In the genomic region with DNA sequence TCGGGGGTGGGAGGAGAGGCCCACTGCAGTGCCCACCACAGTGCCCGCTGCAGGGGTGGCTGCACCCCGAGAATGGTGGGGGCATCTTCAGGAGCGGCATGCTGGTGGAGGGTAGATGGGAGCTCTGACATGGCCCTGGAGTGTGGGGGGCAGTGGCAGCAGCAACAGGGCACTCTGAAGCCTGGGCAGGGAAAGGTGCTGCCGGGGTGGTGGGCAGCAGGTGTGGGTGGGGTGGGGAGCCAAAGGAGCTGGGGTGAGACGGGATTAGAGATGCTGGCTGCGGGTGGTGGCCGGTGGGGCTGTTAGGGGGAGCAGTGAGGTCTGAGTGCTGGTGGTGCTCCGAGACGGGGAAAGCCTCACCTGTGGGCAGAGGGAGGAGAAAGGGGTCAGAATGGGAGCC, we compare ENCODE assay signal across 30 cellular contexts. TPM values are rescaled to one million over a fixed set of nuclear protein-coding genes. Genes with fewer than 3 reads are reported as not detected.
DNase-seq lines count a peak whose midpoint lies in the region; ATAC-seq and TF ChIP-seq lines count a peak whose summit lies in the region.
"Had no signal": no experiment of that assay in that cellular context is flagged by ENCODE, and none has a peak within 500 bp of the region (broad histone marks: within the 10 kb centered on the region; RNA-seq: fewer than 3 reads in every experiment).

No MANE protein-coding gene starts in this region.

- H2AK5ac ChIP-seq in mesenchymal stem cell (ENCODE audit: low read length, severe bottlenecking): peak overlapping the region; percentile 58

- H3K4me3 Mint-ChIP-seq in Calu3 (ENCODE audit: low read depth, unreplicated experiment) (no peak overlapping the region), T-helper 17 cell (no peak overlapping the region)
- H3K4me3 Mint-ChIP-seq: activated naive CD8-positive, alpha-beta T cell; CD14-positive monocyte; GM23338; HFFc6; IgD-negative memory B cell had no signal

- peaks cover 21% of the 10 kb centered on the region for H3K79me1 ChIP-seq in mesenchymal stem cell (replicated peaks; ENCODE audit: low read length, poor library complexity, severe bottlenecking)

- H2AFZ ChIP-seq in mesenchymal stem cell (ENCODE audit: low read depth, low read length): no peak overlapping the region
- H2AFZ ChIP-seq: GM23338 had no signal

- no peak overlapping the region for H3K4me3 ChIP-seq in left ventricle myocardium inferior
- H3K4me3 ChIP-seq in right cardiac atrium (ENCODE audit: low read length): no peak overlapping the region
- H3K4me3 ChIP-seq in mesenchymal stem cell (ENCODE audit: insufficient read depth in 1 of 2, low read depth in 1 of 2, low read length in 2 of 2): no peak overlapping the region
- no peak overlapping the region for H3K4me3 ChIP-seq in skeletal muscle satellite cell (ENCODE audit: low read length)
- H3K4me3 ChIP-seq: breast epithelium, GM23338 had no signal

- no peak for ATAC-seq in right cardiac atrium
- no peak for ATAC-seq in T-helper 17 cell
- ATAC-seq: GM23338; left ventricle myocardium superior; stimulated activated naive CD8-positive, alpha-beta T cell treated with anti-CD3 and anti-CD28 coated beads, Interleukin-15, Interleukin-2, amounts not matched to agents 100 U/mL and 50 U/mL, for 24 hours had no signal

- H2BK15ac ChIP-seq in mesenchymal stem cell (ENCODE audit: low read depth, poor library complexity, severe bottlenecking): no peak overlapping the region

- H3K36me3 ChIP-seq in left ventricle myocardium inferior (peaks cover 59% of the 10 kb centered on the region), mesenchymal stem cell (ENCODE audit: control insufficient read depth in 1 of 2, insufficient read depth in 2 of 2, low read depth in 1 of 2, low read length in 2 of 2) (peaks cover 43 to 64% of the 10 kb centered on the region in 2 experiments), skeletal muscle satellite cell (ENCODE audit: insufficient read depth, low read length) (peaks cover 42% of the 10 kb centered on the region)
- H3K36me3 ChIP-seq: breast epithelium had no signal

- WGBS in right cardiac atrium: 94% methylated on average over 10 of the region's 10 CpGs
- 98% methylated on average over 10 of the region's 10 CpGs for WGBS in mesenchymal stem cell

- intact Hi-C loops in left ventricle myocardium inferior (cut with micrococcal nuclease): no loop called here
- intact Hi-C loops in right cardiac atrium (cut with DNase I): no loop called here
- intact Hi-C loops in Calu3 (cut with micrococcal nuclease; ENCODE audit: unreplicated experiment): no loop called here

- TF ChIP-seq CTCF in left ventricle myocardium inferior (IDR thresholded peaks at IDR 0.05; ENCODE audit: borderline replicate concordance) (no peak), Calu3 (IDR thresholded peaks at IDR 0.05; ENCODE audit: unreplicated experiment) (no peak)

- peak overlapping the region in 1 of 2 experiments; percentile 2 for H2BK12ac ChIP-seq in mesenchymal stem cell (ENCODE audit: low read length in 2 of 2)

- H3K27me3 Mint-ChIP-seq in Calu3 (ENCODE audit: unreplicated experiment) (no peaks in the 10 kb centered on the region), T-helper 17 cell (no peaks in the 10 kb centered on the region)
- H3K27me3 Mint-ChIP-seq: activated naive CD8-positive, alpha-beta T cell; IgD-negative memory B cell had no signal

- H3K9me3 ChIP-seq in left ventricle myocardium inferior (replicated peaks) (no peaks in the 10 kb centered on the region), right cardiac atrium (ENCODE audit: control insufficient read depth, low read length) (no peaks in the 10 kb centered on the region), mesenchymal stem cell (ENCODE audit: control insufficient read depth, low read length) (no peaks in the 10 kb centered on the region), skeletal muscle satellite cell (replicated peaks; ENCODE audit: low read length) (no peaks in the 10 kb centered on the region), T-helper 17 cell (ENCODE audit: control insufficient read depth, low read length, poor library complexity, severe bottlenecking) (no peaks in the 10 kb centered on the region)
- H3K9me3 ChIP-seq: breast epithelium had no signal

- H4K91ac ChIP-seq in mesenchymal stem cell (ENCODE audit: low read length): peak overlapping the region; percentile 4

- no peaks in the 10 kb centered on the region for H3K9me3 Mint-ChIP-seq in Calu3 (ENCODE audit: low read depth, unreplicated experiment)
- H3K9me3 Mint-ChIP-seq: CD14-positive monocyte, GM23338, HFFc6, IgD-negative memory B cell had no signal

- peak overlapping the region in 1 of 2 experiments; percentile 18 for H3K14ac ChIP-seq in mesenchymal stem cell (ENCODE audit: low read length in 2 of 2)

- H3K9ac ChIP-seq in mesenchymal stem cell (ENCODE audit: low read length) (peak overlapping the region; percentile 55), skeletal muscle satellite cell (ENCODE audit: low read depth, low read length) (peak overlapping the region; percentile 75)

- no TSS peak for BruUV-seq in Calu3 (replicated peaks; lab: Mats Ljungman, UMichigan)

- H3K4me1 Mint-ChIP-seq in Calu3 (ENCODE audit: low read depth, unreplicated experiment) (no peaks in the 10 kb centered on the region), T-helper 17 cell (peaks cover 10% of the 10 kb centered on the region)
- H3K4me1 Mint-ChIP-seq: CD14-positive monocyte had no signal

- H4K8ac ChIP-seq in mesenchymal stem cell (ENCODE audit: low read length): peak overlapping the region; percentile 20

- peaks cover 24% of the 10 kb centered on the region for H3K36me3 Mint-ChIP-seq in Calu3 (ENCODE audit: insufficient read depth, unreplicated experiment)
- peaks cover 3% of the 10 kb centered on the region for H3K36me3 Mint-ChIP-seq in T-helper 17 cell (ENCODE audit: low read depth)
- H3K36me3 Mint-ChIP-seq: activated naive CD8-positive, alpha-beta T cell had no signal

- no peak overlapping the region for H3K4ac ChIP-seq in mesenchymal stem cell (ENCODE audit: low read depth in 1 of 2, low read length in 2 of 2)

- H3K27ac ChIP-seq in left ventricle myocardium inferior (replicated peaks) (peak overlapping the region; percentile 79), right cardiac atrium (ENCODE audit: low read length) (no peak overlapping the region), mesenchymal stem cell (ENCODE audit: low read length, poor library complexity, severe bottlenecking) (peak overlapping the region; percentile 96)
- H3K27ac ChIP-seq: WERI-Rb-1 had no signal

- H3K27me3 ChIP-seq in left ventricle myocardium inferior (ENCODE audit: low read depth) (no peaks in the 10 kb centered on the region), right cardiac atrium (ENCODE audit: control insufficient read depth, insufficient read depth) (no peaks in the 10 kb centered on the region), mesenchymal stem cell (ENCODE audit: control insufficient read depth in 1 of 2, insufficient read depth in 1 of 2, low read length in 2 of 2) (no peaks in the 10 kb centered on the region), skeletal muscle satellite cell (ENCODE audit: control insufficient read depth, insufficient read depth, low read length) (no peaks in the 10 kb centered on the region)
- H3K27me3 ChIP-seq: breast epithelium had no signal

- peak overlapping the region in 1 of 2 experiments; percentile 31 for H3K18ac ChIP-seq in mesenchymal stem cell (ENCODE audit: low read depth in 1 of 2, low read length in 2 of 2)

- no peak overlapping the region for H3K23ac ChIP-seq in mesenchymal stem cell (ENCODE audit: low read length in 2 of 2)

- H3K4me1 ChIP-seq in left ventricle myocardium inferior (peaks cover 65% of the 10 kb centered on the region), right cardiac atrium (ENCODE audit: control insufficient read depth, insufficient read depth, low read length) (peaks cover 26% of the 10 kb centered on the region), mesenchymal stem cell (ENCODE audit: control insufficient read depth, insufficient read depth, low read depth, low read length) (peaks cover 25% of the 10 kb centered on the region), skeletal muscle satellite cell (ENCODE audit: control insufficient read depth, insufficient read depth, low read length) (peaks cover 39% of the 10 kb centered on the region)

- no peak overlapping the region for H2BK5ac ChIP-seq in mesenchymal stem cell (ENCODE audit: low read depth, low read length, poor library complexity, severe bottlenecking)

- H3K4me2 ChIP-seq in mesenchymal stem cell (ENCODE audit: low read length, poor library complexity, severe bottlenecking): no peak overlapping the region
- no peak overlapping the region for H3K4me2 ChIP-seq in skeletal muscle satellite cell (ENCODE audit: low read length)
- H3K4me2 ChIP-seq: GM23338 had no signal

- DNase-seq in left ventricle myocardium inferior (no peak), right cardiac atrium (no peak), mesenchymal stem cell (no peak), Calu3 (no peak), T-helper 17 cell (no peak), T-helper 1 cell (no peak)
- DNase-seq in effector CD4-positive, alpha-beta T cell: no peak
- DNase-seq: 8988T; activated CD4-positive, alpha-beta T cell treated with anti-CD3 and anti-CD28 coated beads for 48 hours; activated effector memory CD4-positive, alpha-beta T cell treated with Interleukin-2 at 50 U/mL for 16 hours; DND-41; effector memory CD4-positive, alpha-beta T cell; HFFc6; left ventricle myocardium superior; NCI-H146; NCI-H2107; NCI-H345; NCI-H69; SHP77 treated with DMSO at 0.1 percent for 48 hours; small intestine; stimulated activated CD4-positive, alpha-beta T cell treated with anti-CD3 and anti-CD28 coated beads, Interleukin-1b, Interleukin-23, amount 100 ng/mL, for 48 hours; stimulated activated naive CD8-positive, alpha-beta T cell treated with anti-CD3 and anti-CD28 coated beads, Interleukin-15, Interleukin-2, amounts not matched to agents 100 U/mL and 50 U/mL, for 24 hours; T-helper 9 cell; WERI-Rb-1 had no signal

- no peak overlapping the region for H3K27ac Mint-ChIP-seq in Calu3 (ENCODE audit: unreplicated experiment)
- no peak overlapping the region for H3K27ac Mint-ChIP-seq in T-helper 17 cell
- H3K27ac Mint-ChIP-seq: activated naive CD8-positive, alpha-beta T cell; CD14-positive monocyte; GM23338; IgD-negative memory B cell had no signal

- H2BK120ac ChIP-seq in mesenchymal stem cell (ENCODE audit: low read depth, low read length): no peak overlapping the region

- CTCF ChIA-PET in Calu3 (lab: Charles Lee): no interaction called here

RNA-seq across cellular contexts. Expression of gene FAM193B, which starts 18.0 kb away (rescaled TPM):
- 21.5 TPM for total RNA-seq in left ventricle myocardium inferior
- 10 to 100 TPM; 24.9 to 34.2 (median 27.7) TPM for total RNA-seq in right cardiac atrium
- polyA plus RNA-seq in right cardiac atrium: 41.8 TPM
- 23.6 TPM for polyA plus RNA-seq in mesenchymal stem cell (2013, experiment 1 of 2)
- 21.0 TPM for polyA plus RNA-seq in mesenchymal stem cell (2013, experiment 2 of 2)
- total RNA-seq in skeletal muscle satellite cell (2012; rRNA removed): 12.7 and 16.5 TPM in 2 replicates
- total RNA-seq in Calu3 (2022): 92.0 and 97.0 TPM in 2 replicates
- total RNA-seq in T-helper 17 cell: 100 to 1,000 TPM; 143 to 167 TPM

RNA-seq across cellular contexts. Expression of gene DDX41, which starts 19.6 kb away (rescaled TPM):
- total RNA-seq in left ventricle myocardium inferior (29.7 TPM), right cardiac atrium (10 to 100 TPM; 36.0 to 43.5 (median 40.3) TPM), Calu3 (2022) (101 and 132 TPM in 2 replicates), T-helper 17 cell (10 to 100 TPM; 58.6 to 66.9 TPM)
- 30.5 TPM for polyA plus RNA-seq in right cardiac atrium
- 45.5 TPM for polyA plus RNA-seq in mesenchymal stem cell (2013, experiment 1 of 2)
- polyA plus RNA-seq in mesenchymal stem cell (2013, experiment 2 of 2): 41.7 TPM
- 64.1 and 139 TPM in 2 replicates for total RNA-seq in skeletal muscle satellite cell (2012; rRNA removed)

RNA-seq across cellular contexts. Expression of gene DOK3, which starts 26.8 kb away (rescaled TPM):
- total RNA-seq in left ventricle myocardium inferior (3.3 TPM), right cardiac atrium (1 to 10 TPM; 3.1 to 4.5 (median 3.9) TPM), Calu3 (2022) (14.5 and 15.7 TPM in 2 replicates), T-helper 17 cell (1 to 10 TPM; 5.1 to 8.0 TPM)
- polyA plus RNA-seq in right cardiac atrium: 1.4 TPM
- polyA plus RNA-seq in mesenchymal stem cell (2013, experiment 1 of 2): 1.3 TPM
- 1.4 TPM for polyA plus RNA-seq in mesenchymal stem cell (2013, experiment 2 of 2)
- 1.0 and 3.5 TPM in 2 replicates for total RNA-seq in skeletal muscle satellite cell (2012; rRNA removed)

RNA-seq across cellular contexts. Expression of gene PDLIM7, which starts 39.0 kb away (rescaled TPM):
- total RNA-seq in left ventricle myocardium inferior: 54.4 TPM
- 10 to 100 TPM; 35.0 to 71.5 (median 47.0) TPM for total RNA-seq in right cardiac atrium
- 61.9 TPM for polyA plus RNA-seq in right cardiac atrium
- polyA plus RNA-seq in mesenchymal stem cell (2013, experiment 1 of 2): 221 TPM
- 213 TPM for polyA plus RNA-seq in mesenchymal stem cell (2013, experiment 2 of 2)
- 75.3 and 151 TPM in 2 replicates for total RNA-seq in skeletal muscle satellite cell (2012; rRNA removed)
- total RNA-seq in Calu3 (2022): 400 and 420 TPM in 2 replicates
- total RNA-seq in T-helper 17 cell: 10 to 100 TPM in 1 of 2 donors, 1 to 10 TPM in 1; 6.8 to 16.2 TPM

RNA-seq across cellular contexts. Expression of gene TMED9, which starts 55.6 kb away (rescaled TPM):
- total RNA-seq in left ventricle myocardium inferior (68.7 TPM), right cardiac atrium (100 to 1,000 TPM in 1 of 4 donors, 10 to 100 TPM in 3; 64.4 to 102 (median 74.0) TPM), Calu3 (2022) (275 and 294 TPM in 2 replicates), T-helper 17 cell (10 to 100 TPM; 63.3 to 69.6 TPM)
- polyA plus RNA-seq in right cardiac atrium: 84.6 TPM
- polyA plus RNA-seq in mesenchymal stem cell (2013, experiment 1 of 2): 290 TPM
- polyA plus RNA-seq in mesenchymal stem cell (2013, experiment 2 of 2): 292 TPM
- 95.8 and 138 TPM in 2 replicates for total RNA-seq in skeletal muscle satellite cell (2012; rRNA removed)
